Comparison of ENCODE assay signal across 1 cellular context in genomic region chr7:12385364-12385786, GRCh38.
TF ChIP-seq lines count a peak whose summit lies in the region.

No MANE protein-coding gene starts in this region.

TF ChIP-seq in K562, 482 proteins besides CTCF, POLR2A, EP300 and RAD21 (continued from another document and continues in another):
- TF ChIP-seq, protein P1, sequence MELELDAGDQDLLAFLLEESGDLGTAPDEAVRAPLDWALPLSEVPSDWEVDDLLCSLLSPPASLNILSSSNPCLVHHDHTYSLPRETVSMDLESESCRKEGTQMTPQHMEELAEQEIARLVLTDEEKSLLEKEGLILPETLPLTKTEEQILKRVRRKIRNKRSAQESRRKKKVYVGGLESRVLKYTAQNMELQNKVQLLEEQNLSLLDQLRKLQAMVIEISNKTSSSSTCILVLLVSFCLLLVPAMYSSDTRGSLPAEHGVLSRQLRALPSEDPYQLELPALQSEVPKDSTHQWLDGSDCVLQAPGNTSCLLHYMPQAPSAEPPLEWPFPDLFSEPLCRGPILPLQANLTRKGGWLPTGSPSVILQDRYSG (tag; conservative IDR thresholded peaks at IDR 0.05; ENCODE audit: low read depth): no peak
- no peak for TF ChIP-seq YBX1 (IDR thresholded peaks at IDR 0.05)
- TF ChIP-seq, protein P2, sequence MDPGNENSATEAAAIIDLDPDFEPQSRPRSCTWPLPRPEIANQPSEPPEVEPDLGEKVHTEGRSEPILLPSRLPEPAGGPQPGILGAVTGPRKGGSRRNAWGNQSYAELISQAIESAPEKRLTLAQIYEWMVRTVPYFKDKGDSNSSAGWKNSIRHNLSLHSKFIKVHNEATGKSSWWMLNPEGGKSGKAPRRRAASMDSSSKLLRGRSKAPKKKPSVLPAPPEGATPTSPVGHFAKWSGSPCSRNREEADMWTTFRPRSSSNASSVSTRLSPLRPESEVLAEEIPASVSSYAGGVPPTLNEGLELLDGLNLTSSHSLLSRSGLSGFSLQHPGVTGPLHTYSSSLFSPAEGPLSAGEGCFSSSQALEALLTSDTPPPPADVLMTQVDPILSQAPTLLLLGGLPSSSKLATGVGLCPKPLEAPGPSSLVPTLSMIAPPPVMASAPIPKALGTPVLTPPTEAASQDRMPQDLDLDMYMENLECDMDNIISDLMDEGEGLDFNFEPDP (CRISPR knock-in tag; IDR thresholded peaks at IDR 0.05): no peak
- TF ChIP-seq MAZ (CRISPR knock-in tag; conservative IDR thresholded peaks at IDR 0.05 in 1 of 2, IDR thresholded peaks at IDR 0.05 in 1 of 2): peak; percentile 25 to 42; a peak in 1 of 4 replicates
- TF ChIP-seq ADNP (tag; IDR thresholded peaks at IDR 0.05): peak; percentile 40; the same call in 1 of the 2 replicates
- no peak for TF ChIP-seq PCBP2 (IDR thresholded peaks at IDR 0.05; ENCODE audit: low read depth, low read length, poor library complexity, severe bottlenecking)
- peak; percentile 93 for TF ChIP-seq CCNT2 (IDR thresholded peaks at IDR 0.05; ENCODE audit: borderline replicate concordance, extremely low read depth, insufficient read length, low read depth, low read length)
- TF ChIP-seq PTTG1 (tag; IDR thresholded peaks at IDR 0.05; ENCODE audit: low read depth): no peak
- no peak for TF ChIP-seq RNF219 (CRISPR knock-in tag; IDR thresholded peaks at IDR 0.05)
- no peak for TF ChIP-seq ZFP30 (CRISPR knock-in tag; IDR thresholded peaks at IDR 0.05; ENCODE audit: borderline replicate concordance)
- no peak for TF ChIP-seq CHD2 (IDR thresholded peaks at IDR 0.05; ENCODE audit: low read depth, low read length)
- peak; percentile 42; the same call in 1 of the 2 replicates for TF ChIP-seq GTF2E2 (tag; IDR thresholded peaks at IDR 0.05)
- TF ChIP-seq BRD4 (IDR thresholded peaks at IDR 0.05): no peak; the same call in 1 of the 2 replicates
- no peak for TF ChIP-seq CCAR2 (IDR thresholded peaks at IDR 0.05; ENCODE audit: low read depth, low read length)
- no peak for TF ChIP-seq ZZZ3 (IDR thresholded peaks at IDR 0.05)
- no peak for TF ChIP-seq RB1 (IDR thresholded peaks at IDR 0.05; ENCODE audit: low read depth)
- TF ChIP-seq KLF16 (IDR thresholded peaks at IDR 0.05): peak; percentile 92
- TF ChIP-seq MXD1 (CRISPR knock-in tag; IDR thresholded peaks at IDR 0.05; ENCODE audit: borderline replicate concordance, poor library complexity, severe bottlenecking): no peak
- no peak for TF ChIP-seq ETS2 (tag; IDR thresholded peaks at IDR 0.05; ENCODE audit: borderline replicate concordance, poor library complexity, severe bottlenecking)
- no peak for TF ChIP-seq CHCHD3 (CRISPR knock-in tag; IDR thresholded peaks at IDR 0.05)
- no peak for TF ChIP-seq MIER1 (IDR thresholded peaks at IDR 0.05; ENCODE audit: low read depth)
- no peak for TF ChIP-seq IFI16 (CRISPR knock-in tag; IDR thresholded peaks at IDR 0.05)
- no peak for TF ChIP-seq ZNF518B (CRISPR knock-in tag; IDR thresholded peaks at IDR 0.05)
- TF ChIP-seq, protein P3, sequence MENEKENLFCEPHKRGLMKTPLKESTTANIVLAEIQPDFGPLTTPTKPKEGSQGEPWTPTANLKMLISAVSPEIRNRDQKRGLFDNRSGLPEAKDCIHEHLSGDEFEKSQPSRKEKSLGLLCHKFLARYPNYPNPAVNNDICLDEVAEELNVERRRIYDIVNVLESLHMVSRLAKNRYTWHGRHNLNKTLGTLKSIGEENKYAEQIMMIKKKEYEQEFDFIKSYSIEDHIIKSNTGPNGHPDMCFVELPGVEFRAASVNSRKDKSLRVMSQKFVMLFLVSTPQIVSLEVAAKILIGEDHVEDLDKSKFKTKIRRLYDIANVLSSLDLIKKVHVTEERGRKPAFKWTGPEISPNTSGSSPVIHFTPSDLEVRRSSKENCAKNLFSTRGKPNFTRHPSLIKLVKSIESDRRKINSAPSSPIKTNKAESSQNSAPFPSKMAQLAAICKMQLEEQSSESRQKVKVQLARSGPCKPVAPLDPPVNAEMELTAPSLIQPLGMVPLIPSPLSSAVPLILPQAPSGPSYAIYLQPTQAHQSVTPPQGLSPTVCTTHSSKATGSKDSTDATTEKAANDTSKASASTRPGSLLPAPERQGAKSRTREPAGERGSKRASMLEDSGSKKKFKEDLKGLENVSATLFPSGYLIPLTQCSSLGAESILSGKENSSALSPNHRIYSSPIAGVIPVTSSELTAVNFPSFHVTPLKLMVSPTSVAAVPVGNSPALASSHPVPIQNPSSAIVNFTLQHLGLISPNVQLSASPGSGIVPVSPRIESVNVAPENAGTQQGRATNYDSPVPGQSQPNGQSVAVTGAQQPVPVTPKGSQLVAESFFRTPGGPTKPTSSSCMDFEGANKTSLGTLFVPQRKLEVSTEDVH (IDR thresholded peaks at IDR 0.05; ENCODE audit: low read depth, partially characterized antibody): no peak
- peak; percentile 88 for TF ChIP-seq PHB2 (IDR thresholded peaks at IDR 0.05; ENCODE audit: low read depth)
- no peak for TF ChIP-seq MCM7 (IDR thresholded peaks at IDR 0.05)
- no peak for TF ChIP-seq ZNF445 (CRISPR knock-in tag; IDR thresholded peaks at IDR 0.05; ENCODE audit: low read depth)
- peak; percentile 71 for TF ChIP-seq CREB1 (IDR thresholded peaks at IDR 0.05)
- no peak for TF ChIP-seq CREB1 (CRISPR knock-in tag; IDR thresholded peaks at IDR 0.05)
- no peak for TF ChIP-seq ZNF277 (CRISPR knock-in tag; IDR thresholded peaks at IDR 0.05; ENCODE audit: borderline replicate concordance)
- TF ChIP-seq, protein P4, sequence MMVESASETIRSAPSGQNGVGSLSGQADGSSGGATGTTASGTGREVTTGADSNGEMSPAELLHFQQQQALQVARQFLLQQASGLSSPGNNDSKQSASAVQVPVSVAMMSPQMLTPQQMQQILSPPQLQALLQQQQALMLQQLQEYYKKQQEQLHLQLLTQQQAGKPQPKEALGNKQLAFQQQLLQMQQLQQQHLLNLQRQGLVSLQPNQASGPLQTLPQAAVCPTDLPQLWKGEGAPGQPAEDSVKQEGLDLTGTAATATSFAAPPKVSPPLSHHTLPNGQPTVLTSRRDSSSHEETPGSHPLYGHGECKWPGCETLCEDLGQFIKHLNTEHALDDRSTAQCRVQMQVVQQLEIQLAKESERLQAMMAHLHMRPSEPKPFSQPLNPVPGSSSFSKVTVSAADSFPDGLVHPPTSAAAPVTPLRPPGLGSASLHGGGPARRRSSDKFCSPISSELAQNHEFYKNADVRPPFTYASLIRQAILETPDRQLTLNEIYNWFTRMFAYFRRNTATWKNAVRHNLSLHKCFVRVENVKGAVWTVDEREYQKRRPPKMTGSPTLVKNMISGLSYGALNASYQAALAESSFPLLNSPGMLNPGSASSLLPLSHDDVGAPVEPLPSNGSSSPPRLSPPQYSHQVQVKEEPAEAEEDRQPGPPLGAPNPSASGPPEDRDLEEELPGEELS (CRISPR knock-in tag; IDR thresholded peaks at IDR 0.05; ENCODE audit: borderline replicate concordance): no peak
- no peak for TF ChIP-seq MTF1 (CRISPR knock-in tag; IDR thresholded peaks at IDR 0.05; ENCODE audit: borderline replicate concordance)
- TF ChIP-seq, protein P5, sequence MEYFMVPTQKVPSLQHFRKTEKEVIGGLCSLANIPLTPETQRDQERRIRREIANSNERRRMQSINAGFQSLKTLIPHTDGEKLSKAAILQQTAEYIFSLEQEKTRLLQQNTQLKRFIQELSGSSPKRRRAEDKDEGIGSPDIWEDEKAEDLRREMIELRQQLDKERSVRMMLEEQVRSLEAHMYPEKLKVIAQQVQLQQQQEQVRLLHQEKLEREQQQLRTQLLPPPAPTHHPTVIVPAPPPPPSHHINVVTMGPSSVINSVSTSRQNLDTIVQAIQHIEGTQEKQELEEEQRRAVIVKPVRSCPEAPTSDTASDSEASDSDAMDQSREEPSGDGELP (CRISPR knock-in tag; IDR thresholded peaks at IDR 0.05; ENCODE audit: borderline replicate concordance): no peak
- TF ChIP-seq GABPA (tag; conservative IDR thresholded peaks at IDR 0.05; ENCODE audit: low read depth): no peak; the same call in 1 of the 2 replicates
- TF ChIP-seq, protein P6, sequence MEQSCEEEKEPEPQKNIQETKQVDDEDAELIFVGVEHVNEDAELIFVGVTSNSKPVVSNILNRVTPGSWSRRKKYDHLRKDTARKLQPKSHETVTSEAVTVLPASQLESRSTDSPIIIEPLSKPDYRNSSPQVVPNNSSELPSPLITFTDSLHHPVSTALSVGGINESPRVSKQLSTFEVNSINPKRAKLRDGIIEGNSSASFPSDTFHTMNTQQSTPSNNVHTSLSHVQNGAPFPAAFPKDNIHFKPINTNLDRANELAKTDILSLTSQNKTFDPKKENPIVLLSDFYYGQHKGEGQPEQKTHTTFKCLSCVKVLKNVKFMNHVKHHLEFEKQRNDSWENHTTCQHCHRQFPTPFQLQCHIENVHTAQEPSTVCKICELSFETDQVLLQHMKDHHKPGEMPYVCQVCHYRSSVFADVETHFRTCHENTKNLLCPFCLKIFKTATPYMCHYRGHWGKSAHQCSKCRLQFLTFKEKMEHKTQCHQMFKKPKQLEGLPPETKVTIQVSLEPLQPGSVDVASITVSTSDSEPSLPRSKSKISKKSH (CRISPR knock-in tag; IDR thresholded peaks at IDR 0.05): no peak
- TF ChIP-seq, protein P7, sequence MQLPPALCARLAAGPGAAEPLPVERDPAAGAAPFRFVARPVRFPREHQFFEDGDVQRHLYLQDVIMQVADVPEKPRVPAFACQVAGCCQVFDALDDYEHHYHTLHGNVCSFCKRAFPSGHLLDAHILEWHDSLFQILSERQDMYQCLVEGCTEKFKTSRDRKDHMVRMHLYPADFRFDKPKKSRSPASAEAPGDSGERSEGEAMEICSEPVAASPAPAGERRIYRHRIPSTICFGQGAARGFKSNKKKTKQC (CRISPR knock-in tag; IDR thresholded peaks at IDR 0.05): no peak
- no peak for TF ChIP-seq L3MBTL2 (IDR thresholded peaks at IDR 0.05)
- peak; percentile 78; the same call in 1 of the 2 replicates for TF ChIP-seq TARDBP (IDR thresholded peaks at IDR 0.05)
- TF ChIP-seq E2F3 (CRISPR knock-in tag; IDR thresholded peaks at IDR 0.05): no peak
- no peak for TF ChIP-seq HMGXB4 (CRISPR knock-in tag; IDR thresholded peaks at IDR 0.05)
- no peak for TF ChIP-seq PRMT5 (CRISPR knock-in tag; IDR thresholded peaks at IDR 0.05)
- no peak for TF ChIP-seq JUNB (CRISPR knock-in tag; conservative IDR thresholded peaks at IDR 0.05)
